ENCODE assay signal across 19 cellular contexts in genomic region chr10:32104622-32105509, GRCh38. TPM values are rescaled to one million over a fixed set of nuclear protein-coding genes. Genes with fewer than 3 reads are reported as not detected.
DNase-seq lines count a peak whose midpoint lies in the region; ATAC-seq, FAIRE-seq and TF ChIP-seq lines count a peak whose summit lies in the region.
"Had no signal": no experiment of that assay in that cellular context is flagged by ENCODE, and none has a peak within 500 bp of the region (broad histone marks: within the 10 kb centered on the region; RNA-seq: fewer than 3 reads in every experiment).

No MANE protein-coding gene starts in this region.

- H4K20me1 ChIP-seq in fibroblast of lung (ENCODE audit: control insufficient read depth, extremely low read depth, insufficient read depth, low read length): no peaks in the 10 kb centered on the region

- H3K27ac ChIP-seq in fibroblast of lung (ENCODE audit: insufficient read depth, low read length): no peak overlapping the region
- H3K27ac ChIP-seq in pancreas: no peak overlapping the region
- H3K27ac ChIP-seq: epithelial cell of prostate had no signal

- in situ Hi-C loops in SK-MEL-5 (cut with HindIII; ENCODE audit: low pct_unique_long_range_greater_than_20kb, low sequenced_read_pairs): no loop called here

- H3K27me3 ChIP-seq in fibroblast of lung (ENCODE audit: control insufficient read depth, insufficient read depth, low read length): no peaks in the 10 kb centered on the region
- no peaks in the 10 kb centered on the region for H3K27me3 ChIP-seq in pancreas

- H3K36me3 ChIP-seq in fibroblast of lung (ENCODE audit: control insufficient read depth, insufficient read depth, low read length) (no peaks in the 10 kb centered on the region), pancreas (no peaks in the 10 kb centered on the region)

- TF ChIP-seq CTCF in fibroblast of lung (conservative IDR thresholded peaks at IDR 0.05 in 1 of 2, IDR thresholded peaks at IDR 0.05 in 1 of 2; ENCODE audit: low read depth in 1 of 2, low read length in 2 of 2) (no peak), pancreas (IDR thresholded peaks at IDR 0.05) (no peak)

- no peak for ATAC-seq in pancreas
- ATAC-seq: activated CD4-positive, CD25-positive, alpha-beta regulatory T cell treated with anti-CD3 and anti-CD28 coated beads, Interleukin-2, amount 50 U/mL, for 24 hours had no signal

- FAIRE-seq in pancreas (lab: Jason Lieb, UNC): no peak

- no peaks in the 10 kb centered on the region for H3K9me3 Mint-ChIP-seq in activated T-cell treated with anti-CD3 and anti-CD28 coated beads, Interleukin-2, amount 50 U/mL, for 24 hours
- H3K9me3 Mint-ChIP-seq: immature natural killer cell had no signal

- DNase-seq in ELR (ENCODE audit: low read depth) (peak; percentile 25), SK-MEL-5 (ENCODE audit: low read depth, low spot score) (peak; percentile 41), fibroblast of lung (ENCODE audit: low read depth in 2 of 2) (peak; percentile 14 to 47), stromal cell of bone marrow (ENCODE audit: low read depth) (peak; percentile 31), pancreas (no peak), NCI-H345 treated with DMSO at 0.1 percent for 48 hours (lab: John Stamatoyannopoulos, UW; ENCODE audit: unreplicated experiment) (no peak)
- no peak for DNase-seq in activated T-cell treated with anti-CD3 and anti-CD28 coated beads, Interleukin-2, amount 50 U/mL, for 24 hours
- DNase-seq: activated effector memory CD4-positive, alpha-beta T cell treated with anti-CD3 and anti-CD28 coated beads, Interleukin-2, amount 50 U/mL, for 16 hours; aorta; DMS79 treated with DMSO at 0.1 percent for 48 hours; glutamatergic neuron; immature natural killer cell; NCI-H1105; RPMI8226; T-helper 1 cell had no signal

- H2AFZ ChIP-seq in fibroblast of lung (ENCODE audit: low read length): no peak overlapping the region

- no peak overlapping the region for H3K27ac Mint-ChIP-seq in activated T-cell treated with anti-CD3 and anti-CD28 coated beads, Interleukin-2, amount 50 U/mL, for 24 hours
- H3K27ac Mint-ChIP-seq: dendritic cell treated with granulocyte-macrophage colony-stimulating factor and Interleukin-4, amounts not matched to agents 40 ng/mL and 50 ng/mL, for 4 days; immature natural killer cell; nephron had no signal

- no peak overlapping the region for H3K4me2 ChIP-seq in fibroblast of lung (ENCODE audit: extremely low read depth, insufficient read depth, low read length)

- no peaks in the 10 kb centered on the region for H3K4me1 Mint-ChIP-seq in activated T-cell treated with anti-CD3 and anti-CD28 coated beads, Interleukin-2, amount 50 U/mL, for 24 hours (ENCODE audit: low read depth)
- H3K4me1 Mint-ChIP-seq: immature natural killer cell had no signal

- H3K9me3 ChIP-seq in fibroblast of lung (ENCODE audit: control insufficient read depth, insufficient read depth, low read depth, low read length): no peaks in the 10 kb centered on the region
- no peaks in the 10 kb centered on the region for H3K9me3 ChIP-seq in pancreas

- H3K4me3 Mint-ChIP-seq in activated T-cell treated with anti-CD3 and anti-CD28 coated beads, Interleukin-2, amount 50 U/mL, for 24 hours: no peak overlapping the region
- H3K4me3 Mint-ChIP-seq: dendritic cell treated with granulocyte-macrophage colony-stimulating factor and Interleukin-4, amounts not matched to agents 40 ng/mL and 50 ng/mL, for 4 days; immature natural killer cell; nephron had no signal

- H3K4me1 ChIP-seq in fibroblast of lung (ENCODE audit: control insufficient read depth, extremely low read depth, insufficient read depth, low read length) (no peaks in the 10 kb centered on the region), pancreas (peaks cover 0 to 3% (median 0%) of the 10 kb centered on the region in 3 donors)

- H3K36me3 Mint-ChIP-seq in activated T-cell treated with anti-CD3 and anti-CD28 coated beads, Interleukin-2, amount 50 U/mL, for 24 hours (ENCODE audit: low read depth): no peaks in the 10 kb centered on the region
- H3K36me3 Mint-ChIP-seq: immature natural killer cell had no signal

- H3K9ac ChIP-seq in fibroblast of lung (ENCODE audit: insufficient read depth, low read length): no peak overlapping the region

- H3K79me2 ChIP-seq in fibroblast of lung (ENCODE audit: control insufficient read depth, insufficient read depth, low read length): no peaks in the 10 kb centered on the region

- intact Hi-C loops in pancreas (cut with DNase I): no loop called here

- WGBS in pancreas, 2 donors: 73 to 76% methylated on average over 5 of the region's 5 CpGs

- peaks cover 12% of the 10 kb centered on the region for H3K27me3 Mint-ChIP-seq in activated T-cell treated with anti-CD3 and anti-CD28 coated beads, Interleukin-2, amount 50 U/mL, for 24 hours
- H3K27me3 Mint-ChIP-seq: dendritic cell treated with granulocyte-macrophage colony-stimulating factor and Interleukin-4, amounts not matched to agents 40 ng/mL and 50 ng/mL, for 4 days had no signal

- no peak overlapping the region for H3K4me3 ChIP-seq in fibroblast of lung (replicated peaks in 1 of 4; ENCODE audit: control extremely low read depth in 1 of 4, insufficient read depth in 1 of 4, low read depth in 3 of 4, low read length in 4 of 4)
- H3K4me3 ChIP-seq in pancreas: no peak overlapping the region

RNA-seq across cellular contexts. Expression of gene KIF5B, which starts 48.6 kb away (rescaled TPM):
- total RNA-seq in SK-MEL-5 (2014; rRNA removed; shearing (Covaris generic)): 72.5 and 83.2 TPM in 2 replicates
- polyA plus RNA-seq in SK-MEL-5 (2015; cell fraction: cytosol; rRNA removed): 47.5 and 62.2 TPM in 2 replicates
- 26.0 and 29.0 TPM in 2 replicates for polyA plus RNA-seq in SK-MEL-5 (2015; cell fraction: nucleus; rRNA removed)
- total RNA-seq in fibroblast of lung (122 and 160 TPM in 2 replicates), pancreas (10 to 100 TPM; 24.0 to 48.3 (median 36.5) TPM)
- polyA plus RNA-seq in fibroblast of lung (101 and 109 TPM in 2 replicates), pancreas (10 to 100 TPM; 17.2 to 24.6 TPM)
- 83.4 and 96.8 TPM in 2 replicates for polyA plus RNA-seq in fibroblast of lung (2012)
- polyA minus RNA-seq in fibroblast of lung (ENCODE audit: low replicate concordance): 4.6 and 6.8 TPM in 2 replicates

Comparison
In these comparisons a context has a peak if more than half of its experiments do, and no peak if none do; other contexts are left out.
1. DNase-seq: peak in ELR (single experiment), SK-MEL-5 (single experiment), fibroblast of lung (2 of 2) and stromal cell of bone marrow (single experiment); none in activated T-cell treated with anti-CD3 and anti-CD28 coated beads, Interleukin-2, amount 50 U/mL, for 24 hours (single experiment), pancreas (0 of 6) and NCI-H345 treated with DMSO at 0.1 percent for 48 hours (single experiment).